17 cellular contexts compared by ENCODE assay signal in the genomic region with DNA sequence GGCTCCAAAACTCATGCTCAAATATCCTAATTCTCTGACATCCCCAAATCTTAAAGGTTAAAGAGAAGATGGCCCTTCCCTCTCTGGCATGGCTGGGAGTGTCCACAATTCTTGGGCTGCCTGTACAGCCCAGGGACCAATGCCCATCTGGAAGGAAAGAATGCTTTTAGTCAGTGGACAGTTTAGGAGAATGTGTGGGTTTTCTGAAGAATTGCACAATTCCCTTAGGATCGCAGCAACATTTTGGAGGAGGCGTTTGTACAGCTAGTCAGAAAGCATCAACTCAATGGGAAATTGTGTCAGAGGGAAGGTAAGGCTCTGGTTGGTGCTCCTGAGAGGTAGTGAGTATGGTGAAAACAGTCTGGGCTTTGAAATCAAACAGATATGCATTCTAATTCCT. TPM values are rescaled to one million over a fixed set of nuclear protein-coding genes. Genes with fewer than 3 reads are reported as not detected.
DNase-seq lines count a peak whose midpoint lies in the region; ATAC-seq, FAIRE-seq and TF ChIP-seq lines count a peak whose summit lies in the region.
"Had no signal": no experiment of that assay in that cellular context is flagged by ENCODE, and none has a peak within 500 bp of the region (broad histone marks: within the 10 kb centered on the region; RNA-seq: fewer than 3 reads in every experiment).

No MANE protein-coding gene starts in this region.

- intact Hi-C loops in HepG2 (cut with micrococcal nuclease; ENCODE audit: unreplicated experiment) = no loop called here
- intact Hi-C loops in right lobe of liver (cut with DNase I) = no loop called here

- H3K27me3 ChIP-seq in HepG2 (ENCODE audit: control insufficient read depth in 1 of 2, insufficient read depth in 2 of 2, low read length in 2 of 2) (no peaks in the 10 kb centered on the region), right lobe of liver (no peaks in the 10 kb centered on the region)

- DNase-seq in HepG2 (ENCODE audit: low spot score) (no peak), right lobe of liver (no peak), erythroblast (lab: John Stamatoyannopoulos, UW) (no peak), kidney tubule cell (ENCODE audit: low spot score) (no peak), ureter (ENCODE audit: low spot score) (no peak)
- DNase-seq: activated B cell treated with CpG ODN at 0.5 μM for 24 hours; DMS79 treated with DMSO at 0.1 percent for 48 hours; hypothalamus; NCI-H526; SHP77; stimulated activated CD4-positive, alpha-beta T cell treated with anti-CD3 and anti-CD28 coated beads, Interleukin-4, amount 100 ng/mL, for 4 hours had no signal

- peaks cover 37% of the 10 kb centered on the region for H3K79me2 ChIP-seq in HepG2 (ENCODE audit: insufficient read depth, low read length)

- no peak for TF ChIP-seq EP300 in HepG2 (IDR thresholded peaks at IDR 0.05; ENCODE audit: low read depth in 2 of 2, low read length in 2 of 2)
- no peak for TF ChIP-seq EP300 in HepG2 (CRISPR knock-in tag; IDR thresholded peaks at IDR 0.05; ENCODE audit: borderline replicate concordance)

- H3K27ac ChIP-seq in HepG2 (ENCODE audit: extremely low read length, insufficient read depth, low read length) (no peak overlapping the region), right lobe of liver (no peak overlapping the region)

- H3K4me1 ChIP-seq in HepG2 (ENCODE audit: insufficient read depth, low read length) (no peaks in the 10 kb centered on the region), right lobe of liver (peaks cover 0 to 10% (median 4%) of the 10 kb centered on the region in 4 donors)

- H2AFZ ChIP-seq in HepG2 (ENCODE audit: low read length) = no peak overlapping the region

- H3K4me3 ChIP-seq in HepG2 (replicated peaks in 1 of 3; ENCODE audit: insufficient read depth in 1 of 3, low read depth in 2 of 3, low read length in 3 of 3) (no peak overlapping the region), right lobe of liver (no peak overlapping the region)
- H3K4me3 ChIP-seq: A549 had no signal

- no peak for TF ChIP-seq CTCF in HepG2 (CRISPR knock-in tag; IDR thresholded peaks at IDR 0.05)
- TF ChIP-seq CTCF in right lobe of liver (IDR thresholded peaks at IDR 0.05) = no peak
- no peak for TF ChIP-seq CTCF in nephron (IDR thresholded peaks at IDR 0.05; ENCODE audit: unreplicated experiment in 3 of 3)

- peaks cover 44% of the 10 kb centered on the region for H3K36me3 Mint-ChIP-seq in nephron (ENCODE audit: low read depth)

- in situ Hi-C loops in HepG2 (cut with HindIII; ENCODE audit: extremely low pct_ligation_motif_present, low pct_unique_long_range_greater_than_20kb) = no loop called here

- FAIRE-seq in HepG2 (lab: Jason Lieb, UNC) = no peak
- FAIRE-seq: A549 had no signal

- TF ChIP-seq RAD21 in HepG2 (CRISPR knock-in tag; IDR thresholded peaks at IDR 0.05) = no peak

- peak overlapping the region; percentile 43 to 81 (median 74) for H3K27ac Mint-ChIP-seq in nephron
- H3K27ac Mint-ChIP-seq: activated B cell treated with CpG ODN at 0.5 μM for 24 hours, memory B cell had no signal

- no peaks in the 10 kb centered on the region for H3K27me3 Mint-ChIP-seq in nephron (ENCODE audit: low read depth)
- H3K27me3 Mint-ChIP-seq: activated B cell treated with CpG ODN at 0.5 μM for 24 hours; central memory CD8-positive, alpha-beta T cell; memory B cell had no signal

- H3K9me3 ChIP-seq in HepG2 (ENCODE audit: low read length) = no peaks in the 10 kb centered on the region
- no peaks in the 10 kb centered on the region for H3K9me3 ChIP-seq in right lobe of liver
- H3K9me3 ChIP-seq: A549 had no signal

- no peak overlapping the region for H3K4me3 Mint-ChIP-seq in nephron
- H3K4me3 Mint-ChIP-seq: activated B cell treated with CpG ODN at 0.5 μM for 24 hours; central memory CD8-positive, alpha-beta T cell; memory B cell had no signal

- no peak overlapping the region for H3K9ac ChIP-seq in HepG2 (ENCODE audit: insufficient read depth, low read depth, low read length)

- H3K9me3 Mint-ChIP-seq in nephron = no peaks in the 10 kb centered on the region
- H3K9me3 Mint-ChIP-seq: activated B cell treated with CpG ODN at 0.5 μM for 24 hours; central memory CD8-positive, alpha-beta T cell; memory B cell had no signal

- peaks cover 59% of the 10 kb centered on the region for H3K4me1 Mint-ChIP-seq in nephron
- H3K4me1 Mint-ChIP-seq: activated B cell treated with CpG ODN at 0.5 μM for 24 hours had no signal

- no TSS peak for BruUV-seq in HepG2 (replicated peaks; lab: Mats Ljungman, UMichigan)

- H3K36me3 ChIP-seq in HepG2 (replicated peaks in 1 of 2; ENCODE audit: control insufficient read depth in 1 of 2, insufficient read depth in 2 of 2, low read length in 2 of 2) (peaks cover 29 to 77% of the 10 kb centered on the region in 2 experiments), right lobe of liver (peaks cover 0 to 30% (median 4%) of the 10 kb centered on the region in 4 donors)

- no peak for ATAC-seq in HepG2
- no peak for ATAC-seq in right lobe of liver
- peak; percentile 43 for ATAC-seq in esophagus mucosa
- no peak for ATAC-seq in HG03139 (IDR thresholded peaks at IDR 0.05; ENCODE audit: unreplicated experiment)

- peaks cover 9% of the 10 kb centered on the region for H4K20me1 ChIP-seq in HepG2 (ENCODE audit: insufficient read depth, low read length)

- POLR2A ChIA-PET in HepG2 (lab: Yijun Ruan, JAX) = no interaction called here

- 94% methylated on average over 2 of the region's 2 CpGs for WGBS in HepG2 (ENCODE audit: low lambda C conversion rate)
- 68% methylated on average over 2 of the region's 2 CpGs for WGBS in right lobe of liver (ENCODE audit: insufficient coverage, low coverage, low lambda C conversion rate, missing lambda C conversion rate)

- H3K4me2 ChIP-seq in HepG2 (ENCODE audit: low read depth, low read length) = no peak overlapping the region
- H3K4me2 ChIP-seq: A549 had no signal

- CTCF ChIA-PET in HepG2 (lab: Yijun Ruan, JAX; ENCODE audit: low intra/inter-chr PET ratio, low total read pairs) = no interaction called here

- TF ChIP-seq POLR2A in HepG2 (IDR thresholded peaks at IDR 0.05; ENCODE audit: insufficient read depth in 1 of 2, low read depth in 2 of 2, low read length in 2 of 2) (no peak), right lobe of liver (IDR thresholded peaks at IDR 0.05) (no peak), erythroblast (IDR thresholded peaks at IDR 0.05; ENCODE audit: low read length) (no peak)

RNA-seq across cellular contexts. Expression of a gene that starts 15.0 kb away (rescaled TPM):
- total RNA-seq in HepG2 (2016; rRNA removed; fragmentation: Illumina TruSeq; extraction: Trizol) = 6.4 and 21.2 TPM in 2 replicates
- 25.5 and 27.8 TPM in 2 replicates for total RNA-seq in HepG2 (2016; cell fraction: cytosol; rRNA removed; fragmentation: Illumina TruSeq; extraction: Trizol; ENCODE audit: low read depth)
- 7.4 and 21.9 TPM in 2 replicates for total RNA-seq in HepG2 (2016; cell fraction: insoluble cytoplasmic fraction; rRNA removed; fragmentation: Illumina TruSeq; extraction: Trizol)
- total RNA-seq in HepG2 (2016; cell fraction: membrane; rRNA removed; fragmentation: Illumina TruSeq; extraction: Trizol) = 15.5 and 19.0 TPM in 2 replicates
- 20.2 and 30.4 TPM in 2 replicates for total RNA-seq in HepG2 (2016; cell fraction: nucleus; rRNA removed; fragmentation: Illumina TruSeq; extraction: Trizol)
- 40.9 and 42.5 TPM in 2 replicates for polyA plus RNA-seq in HepG2 (2011; rRNA removed)
- 9.5 and 15.2 TPM in 2 replicates for polyA plus RNA-seq in HepG2 (2011; cell fraction: cytosol; rRNA removed)
- polyA plus RNA-seq in HepG2 (2011; cell fraction: nucleus; rRNA removed) = 123 and 139 TPM in 2 replicates
- 23.0 and 27.4 TPM in 2 replicates for polyA plus RNA-seq in HepG2 (2012)
- 5.1 and 5.6 TPM in 2 replicates for polyA plus RNA-seq in HepG2 (2016; cell fraction: cytosol; fragmentation: Illumina TruSeq; extraction: Trizol; ENCODE audit: low read depth)
- 11.6 and 13.7 TPM in 2 replicates for polyA plus RNA-seq in HepG2 (2016; cell fraction: insoluble cytoplasmic fraction; fragmentation: Illumina TruSeq; extraction: Trizol; ENCODE audit: low read depth)
- polyA plus RNA-seq in HepG2 (2016; cell fraction: membrane; fragmentation: Illumina TruSeq; extraction: Trizol; ENCODE audit: low read depth) = 9.2 and 10.8 TPM in 2 replicates
- polyA plus RNA-seq in HepG2 (2016; cell fraction: nucleus; fragmentation: Illumina TruSeq; extraction: Trizol; ENCODE audit: insufficient read depth, low read depth) = 87.5 and 114 TPM in 2 replicates
- 19.8 and 23.5 TPM in 2 replicates for polyA minus RNA-seq in HepG2 (2011; rRNA and poly(A)+ RNA removed; ENCODE audit: low replicate concordance)
- polyA minus RNA-seq in HepG2 (2011; cell fraction: cytosol; rRNA and poly(A)+ RNA removed) = 8.1 and 15.7 TPM in 2 replicates
- 24.2 and 37.9 TPM in 2 replicates for polyA minus RNA-seq in HepG2 (2011; cell fraction: nucleus; rRNA and poly(A)+ RNA removed)
- 10 to 100 TPM; 22.1 to 55.4 (median 39.2) TPM for total RNA-seq in right lobe of liver
- 31.6 TPM for total RNA-seq in esophagus mucosa
- total RNA-seq in ureter = 76.0 TPM

RNA-seq across cellular contexts. Expression of a gene that starts 22.6 kb away (rescaled TPM):
- total RNA-seq in HepG2 (2016; rRNA removed; fragmentation: Illumina TruSeq; extraction: Trizol) (62.8 and 83.0 TPM in 2 replicates), right lobe of liver (10 to 100 TPM; 35.1 to 64.8 (median 47.9) TPM), esophagus mucosa (64.2 TPM), ureter (89.1 TPM)
- total RNA-seq in HepG2 (2016; cell fraction: cytosol; rRNA removed; fragmentation: Illumina TruSeq; extraction: Trizol; ENCODE audit: low read depth) = 9.4 and 10.4 TPM in 2 replicates
- total RNA-seq in HepG2 (2016; cell fraction: insoluble cytoplasmic fraction; rRNA removed; fragmentation: Illumina TruSeq; extraction: Trizol) = 68.8 and 106 TPM in 2 replicates
- 20.1 and 24.5 TPM in 2 replicates for total RNA-seq in HepG2 (2016; cell fraction: membrane; rRNA removed; fragmentation: Illumina TruSeq; extraction: Trizol)
- total RNA-seq in HepG2 (2016; cell fraction: nucleus; rRNA removed; fragmentation: Illumina TruSeq; extraction: Trizol) = 56.7 and 63.3 TPM in 2 replicates
- 99.5 and 105 TPM in 2 replicates for polyA plus RNA-seq in HepG2 (2011; rRNA removed)
- polyA plus RNA-seq in HepG2 (2011; cell fraction: cytosol; rRNA removed) = 84.0 and 131 TPM in 2 replicates
- 340 and 476 TPM in 2 replicates for polyA plus RNA-seq in HepG2 (2011; cell fraction: nucleus; rRNA removed)
- polyA plus RNA-seq in HepG2 (2012) = 39.9 and 70.4 TPM in 2 replicates
- 12.3 and 13.1 TPM in 2 replicates for polyA plus RNA-seq in HepG2 (2016; cell fraction: cytosol; fragmentation: Illumina TruSeq; extraction: Trizol; ENCODE audit: low read depth)
- polyA plus RNA-seq in HepG2 (2016; cell fraction: insoluble cytoplasmic fraction; fragmentation: Illumina TruSeq; extraction: Trizol; ENCODE audit: low read depth) = 84.7 and 86.0 TPM in 2 replicates
- polyA plus RNA-seq in HepG2 (2016; cell fraction: membrane; fragmentation: Illumina TruSeq; extraction: Trizol; ENCODE audit: low read depth) = 20.4 and 21.8 TPM in 2 replicates
- 142 and 157 TPM in 2 replicates for polyA plus RNA-seq in HepG2 (2016; cell fraction: nucleus; fragmentation: Illumina TruSeq; extraction: Trizol; ENCODE audit: insufficient read depth, low read depth)
- 101 and 102 TPM in 2 replicates for polyA minus RNA-seq in HepG2 (2011; rRNA and poly(A)+ RNA removed; ENCODE audit: low replicate concordance)
- 45.9 and 55.5 TPM in 2 replicates for polyA minus RNA-seq in HepG2 (2011; cell fraction: cytosol; rRNA and poly(A)+ RNA removed)
- polyA minus RNA-seq in HepG2 (2011; cell fraction: nucleus; rRNA and poly(A)+ RNA removed) = 103 and 117 TPM in 2 replicates

RNA-seq across cellular contexts. Expression of a gene that starts 29.8 kb away (rescaled TPM):
- 0.48 and 1.4 TPM in 2 replicates for total RNA-seq in HepG2 (2016; rRNA removed; fragmentation: Illumina TruSeq; extraction: Trizol)
- total RNA-seq in HepG2 (2016; cell fraction: cytosol; rRNA removed; fragmentation: Illumina TruSeq; extraction: Trizol; ENCODE audit: low read depth) = 0.44 and 0.51 TPM in 2 replicates
- 0.40 and 1.6 TPM in 2 replicates for total RNA-seq in HepG2 (2016; cell fraction: insoluble cytoplasmic fraction; rRNA removed; fragmentation: Illumina TruSeq; extraction: Trizol)
- 0.43 and 0.52 TPM in 2 replicates for total RNA-seq in HepG2 (2016; cell fraction: membrane; rRNA removed; fragmentation: Illumina TruSeq; extraction: Trizol)
- total RNA-seq in HepG2 (2016; cell fraction: nucleus; rRNA removed; fragmentation: Illumina TruSeq; extraction: Trizol) = 3.1 and 3.4 TPM in 2 replicates
- 1.5 and 1.7 TPM in 2 replicates for polyA plus RNA-seq in HepG2 (2011; rRNA removed)
- 0.45 and 0.52 TPM in 2 replicates for polyA plus RNA-seq in HepG2 (2011; cell fraction: cytosol; rRNA removed)
- polyA plus RNA-seq in HepG2 (2011; cell fraction: nucleus; rRNA removed) = 11.5 and 16.7 TPM in 2 replicates
- 0.60 and 1.5 TPM in 2 replicates for polyA plus RNA-seq in HepG2 (2012)
- polyA plus RNA-seq in HepG2 (2016; cell fraction: cytosol; fragmentation: Illumina TruSeq; extraction: Trizol; ENCODE audit: low read depth) = 0.17 and 0.23 TPM in 2 replicates
- polyA plus RNA-seq in HepG2 (2016; cell fraction: insoluble cytoplasmic fraction; fragmentation: Illumina TruSeq; extraction: Trizol; ENCODE audit: low read depth) = 0.77 and 0.99 TPM in 2 replicates
- 0.26 and 0.50 TPM in 2 replicates for polyA plus RNA-seq in HepG2 (2016; cell fraction: membrane; fragmentation: Illumina TruSeq; extraction: Trizol; ENCODE audit: low read depth)
- polyA plus RNA-seq in HepG2 (2016; cell fraction: nucleus; fragmentation: Illumina TruSeq; extraction: Trizol; ENCODE audit: insufficient read depth, low read depth) = 7.2 and 8.3 TPM in 2 replicates
- 3.4 and 4.3 TPM in 2 replicates for polyA minus RNA-seq in HepG2 (2011; rRNA and poly(A)+ RNA removed; ENCODE audit: low replicate concordance)
- not detected in 2 replicates for polyA minus RNA-seq in HepG2 (2011; cell fraction: cytosol; rRNA and poly(A)+ RNA removed)
- 4.4 and 4.8 TPM in 2 replicates for polyA minus RNA-seq in HepG2 (2011; cell fraction: nucleus; rRNA and poly(A)+ RNA removed)
- 1 to 10 TPM; 2.5 to 6.6 (median 3.9) TPM for total RNA-seq in right lobe of liver
- total RNA-seq in esophagus mucosa = 3.3 TPM
- total RNA-seq in ureter = 7.9 TPM

RNA-seq across cellular contexts. Expression of a gene that starts 42.0 kb away (rescaled TPM):
- total RNA-seq in HepG2 (2016; rRNA removed; fragmentation: Illumina TruSeq; extraction: Trizol) = 17.7 and 21.1 TPM in 2 replicates
- total RNA-seq in HepG2 (2016; cell fraction: cytosol; rRNA removed; fragmentation: Illumina TruSeq; extraction: Trizol; ENCODE audit: low read depth) = 6.1 and 8.5 TPM in 2 replicates
- 14.8 and 20.5 TPM in 2 replicates for total RNA-seq in HepG2 (2016; cell fraction: insoluble cytoplasmic fraction; rRNA removed; fragmentation: Illumina TruSeq; extraction: Trizol)
- total RNA-seq in HepG2 (2016; cell fraction: membrane; rRNA removed; fragmentation: Illumina TruSeq; extraction: Trizol) = 10.1 and 15.4 TPM in 2 replicates
- 15.8 and 17.5 TPM in 2 replicates for total RNA-seq in HepG2 (2016; cell fraction: nucleus; rRNA removed; fragmentation: Illumina TruSeq; extraction: Trizol)
- 31.3 and 38.4 TPM in 2 replicates for polyA plus RNA-seq in HepG2 (2011; rRNA removed)
- polyA plus RNA-seq in HepG2 (2011; cell fraction: cytosol; rRNA removed) = 16.0 and 26.2 TPM in 2 replicates
- polyA plus RNA-seq in HepG2 (2011; cell fraction: nucleus; rRNA removed) = 208 and 260 TPM in 2 replicates
- polyA plus RNA-seq in HepG2 (2012) = 13.5 and 20.9 TPM in 2 replicates
- polyA plus RNA-seq in HepG2 (2016; cell fraction: cytosol; fragmentation: Illumina TruSeq; extraction: Trizol; ENCODE audit: low read depth) = 9.0 and 11.5 TPM in 2 replicates
- 21.0 and 30.6 TPM in 2 replicates for polyA plus RNA-seq in HepG2 (2016; cell fraction: insoluble cytoplasmic fraction; fragmentation: Illumina TruSeq; extraction: Trizol; ENCODE audit: low read depth)
- 14.1 and 15.2 TPM in 2 replicates for polyA plus RNA-seq in HepG2 (2016; cell fraction: membrane; fragmentation: Illumina TruSeq; extraction: Trizol; ENCODE audit: low read depth)
- 62.3 and 63.3 TPM in 2 replicates for polyA plus RNA-seq in HepG2 (2016; cell fraction: nucleus; fragmentation: Illumina TruSeq; extraction: Trizol; ENCODE audit: insufficient read depth, low read depth)
- polyA minus RNA-seq in HepG2 (2011; rRNA and poly(A)+ RNA removed; ENCODE audit: low replicate concordance) = 26.3 and 38.9 TPM in 2 replicates
- polyA minus RNA-seq in HepG2 (2011; cell fraction: cytosol; rRNA and poly(A)+ RNA removed) = 12.7 and 14.1 TPM in 2 replicates
- 49.5 and 52.4 TPM in 2 replicates for polyA minus RNA-seq in HepG2 (2011; cell fraction: nucleus; rRNA and poly(A)+ RNA removed)
- total RNA-seq in right lobe of liver = 10 to 100 TPM in 4 of 6 experiments, 1 to 10 TPM in 2; 3.7 to 24.0 (median 13.6) TPM
- 23.0 TPM for total RNA-seq in esophagus mucosa
- 218 TPM for total RNA-seq in ureter

RNA-seq across cellular contexts. Expression of a gene that starts 52.6 kb away (rescaled TPM):
- 92.1 and 161 TPM in 2 replicates for total RNA-seq in HepG2 (2016; rRNA removed; fragmentation: Illumina TruSeq; extraction: Trizol)
- total RNA-seq in HepG2 (2016; cell fraction: cytosol; rRNA removed; fragmentation: Illumina TruSeq; extraction: Trizol; ENCODE audit: low read depth) = 17.9 and 19.9 TPM in 2 replicates
- 95.3 and 167 TPM in 2 replicates for total RNA-seq in HepG2 (2016; cell fraction: insoluble cytoplasmic fraction; rRNA removed; fragmentation: Illumina TruSeq; extraction: Trizol)
- 31.2 and 33.3 TPM in 2 replicates for total RNA-seq in HepG2 (2016; cell fraction: membrane; rRNA removed; fragmentation: Illumina TruSeq; extraction: Trizol)
- total RNA-seq in HepG2 (2016; cell fraction: nucleus; rRNA removed; fragmentation: Illumina TruSeq; extraction: Trizol) = 146 and 166 TPM in 2 replicates
- polyA plus RNA-seq in HepG2 (2011; rRNA removed) = 336 and 350 TPM in 2 replicates
- 325 and 399 TPM in 2 replicates for polyA plus RNA-seq in HepG2 (2011; cell fraction: cytosol; rRNA removed)
- 117 and 142 TPM in 2 replicates for polyA plus RNA-seq in HepG2 (2011; cell fraction: nucleus; rRNA removed)
- 178 and 218 TPM in 2 replicates for polyA plus RNA-seq in HepG2 (2012)
- 22.9 and 25.6 TPM in 2 replicates for polyA plus RNA-seq in HepG2 (2016; cell fraction: cytosol; fragmentation: Illumina TruSeq; extraction: Trizol; ENCODE audit: low read depth)
- 127 and 128 TPM in 2 replicates for polyA plus RNA-seq in HepG2 (2016; cell fraction: insoluble cytoplasmic fraction; fragmentation: Illumina TruSeq; extraction: Trizol; ENCODE audit: low read depth)
- polyA plus RNA-seq in HepG2 (2016; cell fraction: membrane; fragmentation: Illumina TruSeq; extraction: Trizol; ENCODE audit: low read depth) = 35.4 and 42.5 TPM in 2 replicates
- 348 and 359 TPM in 2 replicates for polyA plus RNA-seq in HepG2 (2016; cell fraction: nucleus; fragmentation: Illumina TruSeq; extraction: Trizol; ENCODE audit: insufficient read depth, low read depth)
- polyA minus RNA-seq in HepG2 (2011; rRNA and poly(A)+ RNA removed; ENCODE audit: low replicate concordance) = 179 and 310 TPM in 2 replicates
- polyA minus RNA-seq in HepG2 (2011; cell fraction: cytosol; rRNA and poly(A)+ RNA removed) = 92.6 and 98.1 TPM in 2 replicates
- polyA minus RNA-seq in HepG2 (2011; cell fraction: nucleus; rRNA and poly(A)+ RNA removed) = 66.8 and 67.1 TPM in 2 replicates
- total RNA-seq in right lobe of liver = 100 to 1,000 TPM in 5 of 6 experiments, 10 to 100 TPM in 1; 81.8 to 149 (median 133) TPM
- 116 TPM for total RNA-seq in esophagus mucosa
- 137 TPM for total RNA-seq in ureter
